21 cellular contexts compared by ENCODE assay signal in the genomic region with DNA sequence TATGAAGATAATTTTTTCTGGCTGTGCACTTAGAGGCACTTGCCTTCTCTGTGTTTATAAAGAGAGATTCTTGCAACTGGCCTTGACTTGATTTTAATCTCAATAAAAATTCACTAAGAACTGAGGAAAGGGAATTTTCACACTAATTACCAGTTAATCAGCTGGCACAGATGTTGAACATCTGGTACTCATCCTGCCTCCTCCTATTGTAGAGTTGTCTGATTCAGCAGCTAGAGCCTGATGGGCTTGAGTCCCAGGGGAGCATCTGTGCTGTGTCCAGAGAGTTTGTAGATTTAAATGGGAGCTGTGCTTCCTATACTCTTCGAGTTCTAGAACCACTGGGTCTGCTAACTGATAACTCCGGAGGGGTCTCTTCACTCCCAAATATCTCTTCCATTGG. TPM values are rescaled to one million over a fixed set of nuclear protein-coding genes. Genes with fewer than 3 reads are reported as not detected.
DNase-seq lines count a peak whose midpoint lies in the region; ATAC-seq lines count a peak whose summit lies in the region.
"Had no signal": no experiment of that assay in that cellular context is flagged by ENCODE, and none has a peak within 500 bp of the region (broad histone marks: within the 10 kb centered on the region; RNA-seq: fewer than 3 reads in every experiment).

No MANE protein-coding gene starts in this region.

- DNase-seq in GM03348 (ENCODE audit: low spot score), result peak; percentile 76
- DNase-seq in SK-N-MC (ENCODE audit: low read depth, low spot score), result peak; percentile 71
- peak; percentile 20 for DNase-seq in fibroblast of peridontal ligament (ENCODE audit: extremely low read depth)
- DNase-seq in activated CD4-positive, alpha-beta T cell treated with anti-CD3 and anti-CD28 coated beads for 4 hours, result no peak
- DNase-seq: BE2C; Calu3; CD4-positive, alpha-beta T cell; EL; Karpas-422; NCI-H1417 treated with DMSO at 0.1 percent for 48 hours; NCI-H187 treated with DMSO at 0.1 percent for 48 hours; NCI-H2227 treated with DMSO at 0.1 percent for 48 hours; NCI-H524; NCI-H82; OCI-M1; RPMI8226; SHP77 treated with DMSO at 0.1 percent for 48 hours had no signal

- H3K9me3 ChIP-seq in SK-N-MC (ENCODE audit: low read depth, low read length), result no peaks in the 10 kb centered on the region
- H3K9me3 ChIP-seq: BE2C had no signal

- H3K9ac ChIP-seq in SK-N-MC (ENCODE audit: insufficient read length), result no peak overlapping the region

- peak overlapping the region; percentile 67; the same call in 1 of the 2 replicates for H3K27ac ChIP-seq in SK-N-MC

- ATAC-seq in esophagus mucosa (no peak), HG02973 (IDR thresholded peaks at IDR 0.05; ENCODE audit: unreplicated experiment) (no peak), HG03039 (IDR thresholded peaks at IDR 0.05; ENCODE audit: unreplicated experiment) (no peak)

- no peaks in the 10 kb centered on the region for H3K36me3 ChIP-seq in SK-N-MC (ENCODE audit: insufficient read depth, low read length)
- H3K36me3 ChIP-seq: BE2C had no signal

- H3K4me3 ChIP-seq in SK-N-MC, result peak overlapping the region; percentile 33; the same call in 1 of the 2 replicates

RNA-seq across cellular contexts. Expression of gene ADRA1D, which starts 50.7 kb away (rescaled TPM):
- not detected for total RNA-seq in esophagus mucosa
- total RNA-seq: Calu3; CD4-positive, alpha-beta T cell; MCF 10A had no signal

Comparison
In these comparisons a context has a peak if more than half of its experiments do, and no peak if none do; other contexts are left out.
1. DNase-seq: peak in GM03348 (single experiment), SK-N-MC (single experiment) and fibroblast of peridontal ligament (single experiment); none in activated CD4-positive, alpha-beta T cell treated with anti-CD3 and anti-CD28 coated beads for 4 hours (0 of 2).